In genomic region chr16:85274501-85274900, GRCh38 we compare ENCODE assay signal across 23 cellular contexts.
"Had no signal": no experiment of that assay in that cellular context is flagged by ENCODE, and none has a peak within 500 bp of the region (broad histone marks: within the 10 kb centered on the region; RNA-seq: fewer than 3 reads in every experiment).

No MANE protein-coding gene starts in this region.

- H3K4me2 ChIP-seq: neural progenitor cell had no signal

- H3K9ac ChIP-seq: neural progenitor cell had no signal

- H2AFZ ChIP-seq: neural progenitor cell had no signal

- H3K9me3 ChIP-seq: left ventricle myocardium inferior, ovary, right atrium auricular region, right lobe of liver, testis, thyroid gland, transverse colon, upper lobe of left lung, vagina had no signal

- H3K27me3 ChIP-seq: neural progenitor cell, ovary, right atrium auricular region, right lobe of liver, testis, thyroid gland, transverse colon, upper lobe of left lung, vagina had no signal

- DNase-seq: islet precursor cell; left ventricle myocardium inferior; mesendoderm; naive B cell; natural killer cell; nephron progenitor cell; ovary; right lobe of liver; stimulated activated CD4-positive, alpha-beta T cell treated with anti-CD3 and anti-CD28 coated beads, Interleukin-1b, Interleukin-23, amount 100 ng/mL, for 48 hours; stimulated activated CD4-positive, alpha-beta T cell treated with anti-CD3 and anti-CD28 coated beads, Interleukin-2, amount 100 ng/mL, for 48 hours; stimulated activated CD4-positive, alpha-beta T cell treated with anti-CD3 and anti-CD28 coated beads, Interleukin-4, amount 100 ng/mL, for 4 hours; stimulated activated CD8-positive, alpha-beta memory T cell treated with anti-CD3 and anti-CD28 coated beads, Interleukin-4, amount 100 ng/mL, for 48 hours; stimulated activated naive CD4-positive, alpha-beta T cell treated with Interleukin-2 at 50 U/mL for 16 hours; stimulated activated naive CD8-positive, alpha-beta T cell treated with anti-CD3 and anti-CD28 coated beads, Interleukin-15, amount 100 ng/mL, for 72 hours; thyroid gland; transverse colon; upper lobe of left lung had no signal

- H3K36me3 ChIP-seq: left ventricle myocardium inferior, neural progenitor cell, ovary, right atrium auricular region, right lobe of liver, thyroid gland, transverse colon, upper lobe of left lung, vagina had no signal

- H3K4me3 ChIP-seq: left ventricle myocardium inferior, lung, neural progenitor cell, ovary, right atrium auricular region, right lobe of liver, smooth muscle cell, testis, thyroid gland, transverse colon, upper lobe of left lung, vagina had no signal

- H3K27ac ChIP-seq: left ventricle myocardium inferior, neural progenitor cell, ovary, right atrium auricular region, right lobe of liver, testis, thyroid gland, transverse colon, upper lobe of left lung, vagina had no signal

- H3K4me1 ChIP-seq: left ventricle myocardium inferior, right atrium auricular region, transverse colon, upper lobe of left lung, vagina had no signal
